8 cellular contexts compared by ENCODE assay signal in genomic region chr5:140112685-140113179, GRCh38. TPM values are rescaled to one million over a fixed set of nuclear protein-coding genes. Genes with fewer than 3 reads are reported as not detected.
DNase-seq lines count a peak whose midpoint lies in the region; ATAC-seq and TF ChIP-seq lines count a peak whose summit lies in the region.

No MANE protein-coding gene starts in this region.

- H3K27me3 Mint-ChIP-seq in naive B cell, result peaks cover 0 to 12% (median 12%) of the 10 kb centered on the region in 3 donors

- peaks cover 45 to 67% (median 60%) of the 10 kb centered on the region in 3 donors for H3K4me1 Mint-ChIP-seq in naive B cell

- H3K27ac Mint-ChIP-seq in naive B cell, result peak overlapping the region in 3 of 6 donors; percentile 29 to 95 (median 61)

- peak overlapping the region; percentile 69 to 70 for H3K4me3 ChIP-seq in cardiac fibroblast (replicated peaks in 1 of 2; ENCODE audit: low read depth in 2 of 2, low read length in 2 of 2)

- ATAC-seq in naive B cell (ENCODE audit: low read depth in 2 of 2) (no peak), HG03045 (IDR thresholded peaks at IDR 0.05; ENCODE audit: unreplicated experiment) (no peak), GM21528 (IDR thresholded peaks at IDR 0.05; ENCODE audit: low FRiP score, unreplicated experiment) (no peak)

- H3K36me3 Mint-ChIP-seq in naive B cell, result no peaks in the 10 kb centered on the region

- H3K9me3 Mint-ChIP-seq in naive B cell, result no peaks in the 10 kb centered on the region

- TF ChIP-seq CTCF in cardiac fibroblast (IDR thresholded peaks at IDR 0.05; ENCODE audit: low read depth, low read length) (no peak), GM13977 (IDR thresholded peaks at IDR 0.05; ENCODE audit: extremely low read depth, insufficient read depth, missing control alignments) (no peak)

- in situ Hi-C loops in GM13977 (cut with MboI; ENCODE audit: low pct_unique_long_range_greater_than_20kb, low sequenced_read_pairs, unreplicated experiment), result no loop called here

- H3K4me3 Mint-ChIP-seq in naive B cell, result peak overlapping the region; percentile 82 to 98 (median 95)

- DNase-seq in AG08396 (ENCODE audit: low spot score), result peak; percentile 30
- peak; percentile 26 for DNase-seq in HT1080 (ENCODE audit: low read depth)
- DNase-seq in cardiac fibroblast (ENCODE audit: low read depth in 2 of 2), result peak; percentile 11 to 20
- no peak for DNase-seq in naive B cell
- no peak for DNase-seq in stimulated activated CD4-positive, alpha-beta T cell treated with anti-CD3 and anti-CD28 coated beads, Interleukin-15, amount 100 ng/mL, for 24 hours
- DNase-seq in GM13977 (ENCODE audit: low spot score), result no peak

RNA-seq across cellular contexts. Expression of gene PURA, which starts 1.2 kb away (rescaled TPM):
- 8.8 and 12.2 TPM in 2 replicates for total RNA-seq in HT1080 (2014; rRNA removed; shearing (Covaris generic))
- 6.2 and 6.4 TPM in 2 replicates for polyA plus RNA-seq in HT1080 (2015; cell fraction: cytosol; rRNA removed)
- 5.9 and 6.0 TPM in 2 replicates for polyA plus RNA-seq in HT1080 (2015; cell fraction: nucleus; rRNA removed)
- 1 to 10 TPM; 1.3 to 3.3 (median 2.5) TPM for polyA plus RNA-seq in naive B cell (ENCODE audit: low read depth in 6 of 6)

RNA-seq across cellular contexts. Expression of gene IGIP, which starts 13.0 kb away (rescaled TPM):
- 0.23 and 0.85 TPM in 2 replicates for total RNA-seq in HT1080 (2014; rRNA removed; shearing (Covaris generic))
- polyA plus RNA-seq in HT1080 (2015; cell fraction: cytosol; rRNA removed), result 0.73 and 1.1 TPM in 2 replicates
- polyA plus RNA-seq in HT1080 (2015; cell fraction: nucleus; rRNA removed), result 3.8 and 4.8 TPM in 2 replicates
- polyA plus RNA-seq in naive B cell (ENCODE audit: low read depth in 6 of 6), result under 1 TPM in 5 of 6 donors, not detected in 1; 0.09 to 0.46 (median 0.18) TPM

Comparison
In these comparisons a context has a peak if more than half of its experiments do, and no peak if none do; other contexts are left out.
1. DNase-seq: peak in AG08396 (single experiment), HT1080 (single experiment) and cardiac fibroblast (2 of 2); none in naive B cell (single experiment), stimulated activated CD4-positive, alpha-beta T cell treated with anti-CD3 and anti-CD28 coated beads, Interleukin-15, amount 100 ng/mL, for 24 hours (single experiment) and GM13977 (single experiment).